In genomic region chr17:50719924-50720805, GRCh38 we compare ENCODE assay signal across 8 cellular contexts. TPM values are rescaled to one million over a fixed set of nuclear protein-coding genes. Genes with fewer than 3 reads are reported as not detected.
A peak's percentile ranks its signal among the peaks of the same experiment; 100 is the strongest.
DNase-seq lines count a peak whose midpoint lies in the region; ATAC-seq lines count a peak whose summit lies in the region.

No MANE protein-coding gene starts in this region.

- H3K27me3 Mint-ChIP-seq in activated naive CD4-positive, alpha-beta T cell treated with anti-CD3 and anti-CD28 coated beads, Interleukin-2, amount 10 ng/mL, durations not matched to agents 7 days and 5 days = no peaks in the 10 kb centered on the region
- H3K27me3 Mint-ChIP-seq in activated CD8-positive, alpha-beta T cell treated with anti-CD3 and anti-CD28 coated beads, Interleukin-2, amount 10 ng/mL, durations not matched to agents 7 days and 5 days (ENCODE audit: low read depth) = no peaks in the 10 kb centered on the region

- POLR2A ChIA-PET in activated CD8-positive, alpha-beta T cell treated with anti-CD3 and anti-CD28 coated beads, Interleukin-2, amount 10 ng/mL, durations not matched to agents 7 days and 5 days (lab: Charles Lee) = interaction anchor here (0.9 to 1.4 kb wide), 6 partner anchors 8 to 146 kb away, joined by 3 to 31 read pairs (median 5); partner anchors contain the start of genes ANKRD40 and TOB1

- H3K9me3 Mint-ChIP-seq in activated naive CD4-positive, alpha-beta T cell treated with anti-CD3 and anti-CD28 coated beads, Interleukin-2, amount 10 ng/mL, durations not matched to agents 7 days and 5 days = no peaks in the 10 kb centered on the region
- H3K9me3 Mint-ChIP-seq in activated CD8-positive, alpha-beta T cell treated with anti-CD3 and anti-CD28 coated beads, Interleukin-2, amount 10 ng/mL, durations not matched to agents 7 days and 5 days (ENCODE audit: insufficient read depth) = no peaks in the 10 kb centered on the region

- no peak for DNase-seq in activated naive CD4-positive, alpha-beta T cell treated with anti-CD3 and anti-CD28 coated beads, Interleukin-2, amount 10 ng/mL, durations not matched to agents 7 days and 5 days
- no peak for DNase-seq in activated naive CD4-positive, alpha-beta T cell treated with anti-CD3 and anti-CD28 coated beads, Interleukin-2, amount 50 U/mL, for 16 hours
- no peak for DNase-seq in activated CD8-positive, alpha-beta T cell treated with anti-CD3 and anti-CD28 coated beads, Interleukin-2, amount 10 ng/mL, durations not matched to agents 7 days and 5 days
- no peak for DNase-seq in DMS114 treated with DMSO at 0.1 percent for 48 hours (lab: John Stamatoyannopoulos, UW; ENCODE audit: unreplicated experiment)
- DNase-seq in DMS153 treated with DMSO at 0.1 percent for 48 hours (lab: John Stamatoyannopoulos, UW; ENCODE audit: unreplicated experiment) = no peak
- DNase-seq in HuH-7 (ENCODE audit: low spot score) = no peak

- H3K36me3 Mint-ChIP-seq in activated naive CD4-positive, alpha-beta T cell treated with anti-CD3 and anti-CD28 coated beads, Interleukin-2, amount 10 ng/mL, durations not matched to agents 7 days and 5 days = peaks cover 14% of the 10 kb centered on the region
- H3K36me3 Mint-ChIP-seq in activated CD8-positive, alpha-beta T cell treated with anti-CD3 and anti-CD28 coated beads, Interleukin-2, amount 10 ng/mL, durations not matched to agents 7 days and 5 days (ENCODE audit: low read depth) = peaks cover 12% of the 10 kb centered on the region

- H3K36me3 ChIP-seq in iPS-18a (ENCODE audit: control insufficient read depth, low read depth, low read length) (no peaks in the 10 kb centered on the region), stomach smooth muscle (ENCODE audit: control insufficient read depth in 2 of 2, insufficient read depth in 2 of 2, low read length in 2 of 2) (no peaks in the 10 kb centered on the region)

- H3K27me3 ChIP-seq in iPS-18a (ENCODE audit: control insufficient read depth, insufficient read depth, low read length) (no peaks in the 10 kb centered on the region), stomach smooth muscle (ENCODE audit: control insufficient read depth in 1 of 2, insufficient read depth in 2 of 2, low read length in 2 of 2) (no peaks in the 10 kb centered on the region)

- no peaks in the 10 kb centered on the region for H3K9me3 ChIP-seq in iPS-18a (ENCODE audit: control insufficient read depth, low read depth, low read length)
- no peaks in the 10 kb centered on the region for H3K9me3 ChIP-seq in stomach smooth muscle (ENCODE audit: control insufficient read depth in 2 of 2, low read length in 2 of 2)

- CTCF ChIA-PET in activated naive CD4-positive, alpha-beta T cell treated with anti-CD3 and anti-CD28 coated beads, Interleukin-2, amount 10 ng/mL, durations not matched to agents 7 days and 5 days (lab: Charles Lee) = no interaction called here
- CTCF ChIA-PET in activated CD8-positive, alpha-beta T cell treated with anti-CD3 and anti-CD28 coated beads, Interleukin-2, amount 10 ng/mL, durations not matched to agents 7 days and 5 days (lab: Charles Lee) = interaction anchor here (1.1 kb wide), 1 partner anchor 19 kb away, joined by 3 read pairs; no protein-coding TSS in a partner anchor

- ATAC-seq in activated CD8-positive, alpha-beta T cell treated with anti-CD3 and anti-CD28 coated beads, Interleukin-2, amount 10 ng/mL, durations not matched to agents 7 days and 5 days = no peak

- H3K9ac ChIP-seq in iPS-18a (ENCODE audit: low read length) (peak overlapping the region; percentile 98), stomach smooth muscle (ENCODE audit: low read length in 2 of 2) (peak overlapping the region; percentile 92 to 97)

- peak overlapping the region; percentile 99 for H3K4me3 ChIP-seq in iPS-18a (ENCODE audit: low read length)
- H3K4me3 ChIP-seq in stomach smooth muscle (ENCODE audit: low read length in 2 of 2) = peak overlapping the region; percentile 74 to 81

- peak overlapping the region; percentile 98 for H3K27ac Mint-ChIP-seq in activated naive CD4-positive, alpha-beta T cell treated with anti-CD3 and anti-CD28 coated beads, Interleukin-2, amount 10 ng/mL, durations not matched to agents 7 days and 5 days
- peak overlapping the region; percentile 99 for H3K27ac Mint-ChIP-seq in activated CD8-positive, alpha-beta T cell treated with anti-CD3 and anti-CD28 coated beads, Interleukin-2, amount 10 ng/mL, durations not matched to agents 7 days and 5 days

- peak overlapping the region; percentile 99 for H3K27ac ChIP-seq in iPS-18a (ENCODE audit: low read length)
- H3K27ac ChIP-seq in stomach smooth muscle (ENCODE audit: low read length) = peak overlapping the region; percentile 93

- peaks cover 24% of the 10 kb centered on the region for H3K4me1 Mint-ChIP-seq in activated naive CD4-positive, alpha-beta T cell treated with anti-CD3 and anti-CD28 coated beads, Interleukin-2, amount 10 ng/mL, durations not matched to agents 7 days and 5 days
- H3K4me1 Mint-ChIP-seq in activated CD8-positive, alpha-beta T cell treated with anti-CD3 and anti-CD28 coated beads, Interleukin-2, amount 10 ng/mL, durations not matched to agents 7 days and 5 days (ENCODE audit: low read depth) = peaks cover 25% of the 10 kb centered on the region

- H3K4me1 ChIP-seq in iPS-18a (ENCODE audit: control insufficient read depth, low read depth, low read length) (peaks cover 14% of the 10 kb centered on the region), stomach smooth muscle (ENCODE audit: control insufficient read depth, insufficient read depth, low read length) (peaks cover 19% of the 10 kb centered on the region)

- H3K4me3 Mint-ChIP-seq in activated naive CD4-positive, alpha-beta T cell treated with anti-CD3 and anti-CD28 coated beads, Interleukin-2, amount 10 ng/mL, durations not matched to agents 7 days and 5 days = peak overlapping the region; percentile 81
- peak overlapping the region; percentile 99 for H3K4me3 Mint-ChIP-seq in activated CD8-positive, alpha-beta T cell treated with anti-CD3 and anti-CD28 coated beads, Interleukin-2, amount 10 ng/mL, durations not matched to agents 7 days and 5 days

RNA-seq across cellular contexts. Expression of gene LUC7L3, which starts 0.8 kb away (rescaled TPM):
- total RNA-seq in activated CD8-positive, alpha-beta T cell treated with anti-CD3 and anti-CD28 coated beads, Interleukin-2, amount 10 ng/mL, durations not matched to agents 7 days and 5 days = 100 to 1,000 TPM; 112 to 116 TPM

RNA-seq across cellular contexts. Expression of gene ANKRD40, which starts 12.5 kb away (rescaled TPM):
- total RNA-seq in activated CD8-positive, alpha-beta T cell treated with anti-CD3 and anti-CD28 coated beads, Interleukin-2, amount 10 ng/mL, durations not matched to agents 7 days and 5 days = 10 to 100 TPM; 28.9 to 31.2 TPM

RNA-seq across cellular contexts. Expression of gene ANKRD40CL, which starts 47.2 kb away (rescaled TPM):
- not detected for total RNA-seq in activated CD8-positive, alpha-beta T cell treated with anti-CD3 and anti-CD28 coated beads, Interleukin-2, amount 10 ng/mL, durations not matched to agents 7 days and 5 days
